Comparison of ENCODE assay signal across 16 cellular contexts in the genomic region with DNA sequence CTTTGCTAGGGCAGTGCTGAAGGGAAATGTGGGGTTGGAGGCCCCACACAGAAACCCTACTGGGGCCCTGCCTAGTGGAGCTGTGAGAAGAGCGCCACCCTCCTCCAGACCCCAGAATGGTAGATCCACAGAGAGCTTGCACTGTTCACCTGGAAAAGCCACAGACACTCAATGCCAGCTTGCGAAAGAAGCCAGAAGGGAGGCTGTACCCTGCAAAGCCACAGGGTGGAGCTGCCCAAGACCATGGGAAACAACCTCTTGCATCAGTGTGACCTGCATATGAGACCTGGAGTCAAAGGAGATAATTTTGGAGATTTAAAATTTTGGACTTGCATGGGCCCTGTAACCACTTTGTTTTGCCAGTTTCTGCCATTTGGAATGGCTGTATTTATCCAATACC.
DNase-seq lines count a peak whose midpoint lies in the region; ATAC-seq, FAIRE-seq and TF ChIP-seq lines count a peak whose summit lies in the region.
"Had no signal": no experiment of that assay in that cellular context is flagged by ENCODE, and none has a peak within 500 bp of the region (broad histone marks: within the 10 kb centered on the region; RNA-seq: fewer than 3 reads in every experiment).

No MANE protein-coding gene starts in this region.

- H2AFZ ChIP-seq in HepG2 (ENCODE audit: low read length) = no peak overlapping the region

- TF ChIP-seq EP300 in HepG2 (IDR thresholded peaks at IDR 0.05; ENCODE audit: low read depth in 2 of 2, low read length in 2 of 2) (no peak), HepG2 (CRISPR knock-in tag; IDR thresholded peaks at IDR 0.05; ENCODE audit: borderline replicate concordance) (no peak)

- CTCF ChIA-PET in HepG2 (lab: Yijun Ruan, JAX; ENCODE audit: low intra/inter-chr PET ratio, low total read pairs) = interaction anchor here (1.3 to 1.7 kb wide), 2 partner anchors 135 to 137 kb away, joined by 4 to 6 read pairs; no protein-coding TSS in a partner anchor

- POLR2A ChIA-PET in HepG2 (lab: Yijun Ruan, JAX) = no interaction called here

- H3K36me3 ChIP-seq in HepG2 (replicated peaks in 1 of 2; ENCODE audit: control insufficient read depth in 1 of 2, insufficient read depth in 2 of 2, low read length in 2 of 2) = no peaks in the 10 kb centered on the region
- H3K36me3 ChIP-seq in right lobe of liver = no peaks in the 10 kb centered on the region
- no peaks in the 10 kb centered on the region for H3K36me3 ChIP-seq in brain microvascular endothelial cell (replicated peaks)
- H3K36me3 ChIP-seq: BLaER1 treated with 17β-estradiol and CSF1 and Interleukin-3, amounts not matched to agents 10 nM and 100 nM; gastroesophageal sphincter; pancreas had no signal

- no peak for TF ChIP-seq RAD21 in HepG2 (CRISPR knock-in tag; IDR thresholded peaks at IDR 0.05)

- H3K79me2 ChIP-seq in HepG2 (ENCODE audit: insufficient read depth, low read length) = no peaks in the 10 kb centered on the region

- H3K4me1 ChIP-seq in HepG2 (ENCODE audit: insufficient read depth, low read length) (no peaks in the 10 kb centered on the region), right lobe of liver (no peaks in the 10 kb centered on the region)
- H3K4me1 ChIP-seq: BLaER1 treated with 17β-estradiol and CSF1 and Interleukin-3, amounts not matched to agents 10 nM and 100 nM; gastroesophageal sphincter; pancreas had no signal

- H3K27ac ChIP-seq in HepG2 (ENCODE audit: extremely low read length, insufficient read depth, low read length) (no peak overlapping the region), right lobe of liver (no peak overlapping the region), brain microvascular endothelial cell (no peak overlapping the region)
- H3K27ac ChIP-seq: BLaER1 treated with 17β-estradiol and CSF1 and Interleukin-3, amounts not matched to agents 10 nM and 100 nM; gastroesophageal sphincter; pancreas had no signal

- 80% methylated on average over 1 of the region's 2 CpGs for WGBS in HepG2 (ENCODE audit: low lambda C conversion rate)
- WGBS in right lobe of liver (ENCODE audit: insufficient coverage, low coverage, low lambda C conversion rate, missing lambda C conversion rate) = 80% methylated on average over 1 of the region's 2 CpGs

- H3K9me3 ChIP-seq in HepG2 (ENCODE audit: low read length) (peaks cover 25% of the 10 kb centered on the region), right lobe of liver (no peaks in the 10 kb centered on the region)
- H3K9me3 ChIP-seq: pancreas had no signal

- ATAC-seq in HepG2 = no peak
- ATAC-seq in right lobe of liver = no peak
- ATAC-seq: gastroesophageal sphincter, pancreas had no signal

- H3K9ac ChIP-seq in HepG2 (ENCODE audit: insufficient read depth, low read depth, low read length) = no peak overlapping the region
- H3K9ac ChIP-seq: BLaER1 treated with 17β-estradiol and CSF1 and Interleukin-3, amounts not matched to agents 10 nM and 100 nM had no signal

- no TSS peak for BruUV-seq in HepG2 (replicated peaks; lab: Mats Ljungman, UMichigan)

- no peak overlapping the region for H3K4me2 ChIP-seq in HepG2 (ENCODE audit: low read depth, low read length)
- H3K4me2 ChIP-seq: BLaER1 treated with 17β-estradiol and CSF1 and Interleukin-3, amounts not matched to agents 10 nM and 100 nM had no signal

- no peaks in the 10 kb centered on the region for H4K20me1 ChIP-seq in HepG2 (ENCODE audit: insufficient read depth, low read length)
- H4K20me1 ChIP-seq: BLaER1 treated with 17β-estradiol and CSF1 and Interleukin-3, amounts not matched to agents 10 nM and 100 nM had no signal

- TF ChIP-seq POLR2A in HepG2 (IDR thresholded peaks at IDR 0.05; ENCODE audit: insufficient read depth in 1 of 2, low read depth in 2 of 2, low read length in 2 of 2) = no peak
- no peak for TF ChIP-seq POLR2A in right lobe of liver (IDR thresholded peaks at IDR 0.05)

- H3K4me3 ChIP-seq in HepG2 (replicated peaks in 1 of 3; ENCODE audit: insufficient read depth in 1 of 3, low read depth in 2 of 3, low read length in 3 of 3) (no peak overlapping the region), right lobe of liver (no peak overlapping the region), brain microvascular endothelial cell (ENCODE audit: low read depth, low read length) (no peak overlapping the region)
- H3K4me3 ChIP-seq: BLaER1 treated with 17β-estradiol and CSF1 and Interleukin-3, amounts not matched to agents 10 nM and 100 nM; gastroesophageal sphincter; pancreas had no signal

- no peaks in the 10 kb centered on the region for H3K27me3 ChIP-seq in HepG2 (ENCODE audit: control insufficient read depth in 1 of 2, insufficient read depth in 2 of 2, low read length in 2 of 2)
- no peaks in the 10 kb centered on the region for H3K27me3 ChIP-seq in right lobe of liver
- H3K27me3 ChIP-seq in brain microvascular endothelial cell (replicated peaks) = no peaks in the 10 kb centered on the region
- H3K27me3 ChIP-seq: BLaER1 treated with 17β-estradiol and CSF1 and Interleukin-3, amounts not matched to agents 10 nM and 100 nM; gastroesophageal sphincter; pancreas had no signal

- FAIRE-seq in HepG2 (lab: Jason Lieb, UNC) = no peak
- FAIRE-seq: endothelial cell of umbilical vein, pancreas had no signal

- intact Hi-C loops in HepG2 (cut with micrococcal nuclease; ENCODE audit: unreplicated experiment) = no loop called here
- intact Hi-C loops in right lobe of liver (cut with DNase I) = no loop called here
- intact Hi-C loops in head of caudate nucleus (cut with DNase I) = no loop called here

- DNase-seq in HepG2 (ENCODE audit: low spot score) (peak; percentile 3), right lobe of liver (no peak), NAMALWA (ENCODE audit: low spot score) (peak; percentile 51), brain microvascular endothelial cell (no peak), NCI-H446 treated with DMSO at 0.1 percent for 48 hours (lab: John Stamatoyannopoulos, UW) (no peak), head of caudate nucleus (no peak), mucosa of gallbladder (ENCODE audit: low spot score) (no peak), NCI-H1048 (lab: John Stamatoyannopoulos, UW) (no peak)
- DNase-seq: IMR-90; NCI-H1105; NCI-H2227 treated with DMSO at 0.1 percent for 48 hours; stimulated activated CD4-positive, alpha-beta T cell treated with anti-CD3 and anti-CD28 coated beads, Interleukin-4, amount 100 ng/mL, for 1 hour had no signal

- in situ Hi-C loops in HepG2 (cut with HindIII; ENCODE audit: extremely low pct_ligation_motif_present, low pct_unique_long_range_greater_than_20kb) = no loop called here
- in situ Hi-C loops in brain microvascular endothelial cell (cut with HindIII; ENCODE audit: low pct_ligation_motif_present, low sequenced_read_pairs) = no loop called here

- TF ChIP-seq CTCF in HepG2 (CRISPR knock-in tag; IDR thresholded peaks at IDR 0.05) (peak; percentile 34; the same call in 1 of the 2 replicates), right lobe of liver (IDR thresholded peaks at IDR 0.05) (peak in 1 of 4 donors; percentile 5), brain microvascular endothelial cell (IDR thresholded peaks at IDR 0.05; ENCODE audit: low read depth, low read length, missing control alignments) (peak; percentile 14)

TF ChIP-seq in HepG2, 621 proteins besides CTCF, POLR2A, EP300 and RAD21:
- TF ChIP-seq ZNF12 (CRISPR knock-in tag; IDR thresholded peaks at IDR 0.05) (no peak), ZFP90 (CRISPR knock-in tag; IDR thresholded peaks at IDR 0.05; ENCODE audit: borderline replicate concordance) (no peak), ZBTB7B (CRISPR knock-in tag; IDR thresholded peaks at IDR 0.05) (no peak), SP4 (CRISPR knock-in tag; IDR thresholded peaks at IDR 0.05) (no peak), CEBPG (CRISPR knock-in tag; IDR thresholded peaks at IDR 0.05) (peak; percentile 27; the same call in 1 of the 2 replicates), PPARG (CRISPR knock-in tag; conservative IDR thresholded peaks at IDR 0.05) (no peak), SMC3 (IDR thresholded peaks at IDR 0.05; ENCODE audit: low read length) (0 out of 2 replicates have a peak, but pooled peaks have one; percentile 15)
- TF ChIP-seq, protein P1, sequence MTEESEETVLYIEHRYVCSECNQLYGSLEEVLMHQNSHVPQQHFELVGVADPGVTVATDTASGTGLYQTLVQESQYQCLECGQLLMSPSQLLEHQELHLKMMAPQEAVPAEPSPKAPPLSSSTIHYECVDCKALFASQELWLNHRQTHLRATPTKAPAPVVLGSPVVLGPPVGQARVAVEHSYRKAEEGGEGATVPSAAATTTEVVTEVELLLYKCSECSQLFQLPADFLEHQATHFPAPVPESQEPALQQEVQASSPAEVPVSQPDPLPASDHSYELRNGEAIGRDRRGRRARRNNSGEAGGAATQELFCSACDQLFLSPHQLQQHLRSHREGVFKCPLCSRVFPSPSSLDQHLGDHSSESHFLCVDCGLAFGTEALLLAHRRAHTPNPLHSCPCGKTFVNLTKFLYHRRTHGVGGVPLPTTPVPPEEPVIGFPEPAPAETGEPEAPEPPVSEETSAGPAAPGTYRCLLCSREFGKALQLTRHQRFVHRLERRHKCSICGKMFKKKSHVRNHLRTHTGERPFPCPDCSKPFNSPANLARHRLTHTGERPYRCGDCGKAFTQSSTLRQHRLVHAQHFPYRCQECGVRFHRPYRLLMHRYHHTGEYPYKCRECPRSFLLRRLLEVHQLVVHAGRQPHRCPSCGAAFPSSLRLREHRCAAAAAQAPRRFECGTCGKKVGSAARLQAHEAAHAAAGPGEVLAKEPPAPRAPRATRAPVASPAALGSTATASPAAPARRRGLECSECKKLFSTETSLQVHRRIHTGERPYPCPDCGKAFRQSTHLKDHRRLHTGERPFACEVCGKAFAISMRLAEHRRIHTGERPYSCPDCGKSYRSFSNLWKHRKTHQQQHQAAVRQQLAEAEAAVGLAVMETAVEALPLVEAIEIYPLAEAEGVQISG (CRISPR knock-in tag; IDR thresholded peaks at IDR 0.05) = no peak

Comparison
In these comparisons a context has a peak if more than half of its experiments do, and no peak if none do; other contexts are left out.
1. DNase-seq: peak in HepG2 (single experiment) and NAMALWA (single experiment); none in right lobe of liver (0 of 3), brain microvascular endothelial cell (single experiment), NCI-H446 treated with DMSO at 0.1 percent for 48 hours (single experiment), head of caudate nucleus (0 of 42), mucosa of gallbladder (single experiment) and NCI-H1048 (single experiment).